In the genomic region with DNA sequence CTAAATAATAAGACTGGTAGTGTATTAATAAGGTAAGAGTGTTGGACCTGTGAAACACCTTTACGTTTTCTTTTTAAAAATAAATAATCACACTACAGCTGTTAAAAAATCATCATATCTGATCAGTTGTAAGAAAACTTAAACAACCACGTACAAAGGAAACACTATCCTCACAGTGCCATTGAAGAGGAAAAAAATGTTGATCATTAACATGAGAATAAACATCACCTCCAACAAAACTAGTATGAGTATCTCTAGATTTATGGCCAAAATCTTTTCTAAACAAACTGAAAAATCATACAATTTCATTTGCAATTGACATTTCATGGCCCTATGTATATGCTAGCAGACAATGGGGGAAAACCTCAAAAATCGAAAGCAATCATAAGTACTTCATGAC, we compare ENCODE assay signal across 29 cellular contexts. TPM values are rescaled to one million over a fixed set of nuclear protein-coding genes. Genes with fewer than 3 reads are reported as not detected.
"Had no signal": no experiment of that assay in that cellular context is flagged by ENCODE, and none has a peak within 500 bp of the region (broad histone marks: within the 10 kb centered on the region; RNA-seq: fewer than 3 reads in every experiment).

No MANE protein-coding gene starts in this region.

- H3K4me3 Mint-ChIP-seq: activated naive CD8-positive, alpha-beta T cell treated with anti-CD3 and anti-CD28 coated beads, Interleukin-2, amount 10 ng/mL, durations not matched to agents 7 days and 5 days; activated T-cell treated with anti-CD3 and anti-CD28 coated beads, Interleukin-2, amount 50 U/mL, for 24 hours; activated T-helper 17 cell treated with anti-CD3 and anti-CD28 coated beads, Interleukin-2, amount 50 U/mL, for 72 hours; naive thymus-derived CD4-positive, alpha-beta T cell; neural progenitor cell; stimulated activated naive B cell treated with anti-CD40 and anti-IgM and Interleukin-4, amounts not matched to agents 10 μg/mL and 1 μg/mL and 100 μg/mL, for 72 hours; T-helper 2 cell treated with Interferon-gamma antibody and Interleukin-4, amounts not matched to agents 5 μg/mL and 100 μg/mL, for 36 hours; WTC11 had no signal

- DNase-seq: activated CD4-positive, alpha-beta T cell treated with anti-CD3 and anti-CD28 coated beads, Interleukin-2, amount 50 U/mL, for 4 hours; activated CD8-positive, alpha-beta memory T cell treated with anti-CD3 and anti-CD28 coated beads for 24 hours; activated CD8-positive, alpha-beta memory T cell treated with anti-CD3 and anti-CD28 coated beads, Interleukin-2, amount 50 U/mL, for 4 hours; activated naive CD4-positive, alpha-beta T cell; activated naive CD8-positive, alpha-beta T cell treated with anti-CD3 and anti-CD28 coated beads, Interleukin-2, amount 10 ng/mL, durations not matched to agents 7 days and 5 days; activated T-cell treated with anti-CD3 and anti-CD28 coated beads, Interleukin-2, amount 50 U/mL, for 24 hours; amniotic stem cell; heart right ventricle; naive thymus-derived CD4-positive, alpha-beta T cell; sigmoid colon; stimulated activated CD4-positive, alpha-beta T cell treated with anti-CD3 and anti-CD28 coated beads, Interleukin-2, amount 100 ng/mL, for 48 hours; stimulated activated CD8-positive, alpha-beta memory T cell treated with anti-CD3 and anti-CD28 coated beads, Interleukin-4, amount 100 ng/mL, for 48 hours; stimulated activated naive B cell treated with anti-CD40 and anti-IgM and Interleukin-4, amounts not matched to agents 10 μg/mL and 1 μg/mL and 100 μg/mL, for 72 hours; transverse colon had no signal

- H3K9ac ChIP-seq: neural progenitor cell had no signal

- H3K4me1 ChIP-seq: gastroesophageal sphincter, heart right ventricle, sigmoid colon had no signal

- H3K27me3 Mint-ChIP-seq: activated naive CD8-positive, alpha-beta T cell treated with anti-CD3 and anti-CD28 coated beads, Interleukin-2, amount 10 ng/mL, durations not matched to agents 7 days and 5 days; activated T-cell treated with anti-CD3 and anti-CD28 coated beads, Interleukin-2, amount 50 U/mL, for 24 hours; activated T-helper 17 cell treated with anti-CD3 and anti-CD28 coated beads, Interleukin-2, amount 50 U/mL, for 72 hours; naive thymus-derived CD4-positive, alpha-beta T cell; progenitor cell of endocrine pancreas; stimulated activated naive B cell treated with anti-CD40 and anti-IgM and Interleukin-4, amounts not matched to agents 10 μg/mL and 1 μg/mL and 100 μg/mL, for 72 hours had no signal

- H3K4me3 ChIP-seq: coronary artery, gastroesophageal sphincter, heart right ventricle, lung, neural progenitor cell, sigmoid colon, transverse colon had no signal

- H3K9me3 ChIP-seq: gastroesophageal sphincter, heart right ventricle, sigmoid colon, transverse colon had no signal

- H3K36me3 ChIP-seq: gastroesophageal sphincter, heart right ventricle, neural progenitor cell, sigmoid colon, transverse colon had no signal

- H3K27ac Mint-ChIP-seq: activated naive CD8-positive, alpha-beta T cell treated with anti-CD3 and anti-CD28 coated beads, Interleukin-2, amount 10 ng/mL, durations not matched to agents 7 days and 5 days; activated T-cell treated with anti-CD3 and anti-CD28 coated beads, Interleukin-2, amount 50 U/mL, for 24 hours; activated T-helper 17 cell treated with anti-CD3 and anti-CD28 coated beads, Interleukin-2, amount 50 U/mL, for 72 hours; naive thymus-derived CD4-positive, alpha-beta T cell; neural progenitor cell; progenitor cell of endocrine pancreas; stimulated activated naive B cell treated with anti-CD40 and anti-IgM and Interleukin-4, amounts not matched to agents 10 μg/mL and 1 μg/mL and 100 μg/mL, for 72 hours; T-helper 2 cell treated with Interferon-gamma antibody and Interleukin-4, amounts not matched to agents 5 μg/mL and 100 μg/mL, for 36 hours; WTC11 had no signal

- H3K9me3 Mint-ChIP-seq: activated naive CD8-positive, alpha-beta T cell treated with anti-CD3 and anti-CD28 coated beads, Interleukin-2, amount 10 ng/mL, durations not matched to agents 7 days and 5 days; neural progenitor cell had no signal

- H3K36me3 Mint-ChIP-seq: activated naive CD8-positive, alpha-beta T cell treated with anti-CD3 and anti-CD28 coated beads, Interleukin-2, amount 10 ng/mL, durations not matched to agents 7 days and 5 days; naive thymus-derived CD4-positive, alpha-beta T cell; neural progenitor cell; stimulated activated naive B cell treated with anti-CD40 and anti-IgM and Interleukin-4, amounts not matched to agents 10 μg/mL and 1 μg/mL and 100 μg/mL, for 72 hours had no signal

- H3K4me1 Mint-ChIP-seq: activated naive CD8-positive, alpha-beta T cell treated with anti-CD3 and anti-CD28 coated beads, Interleukin-2, amount 10 ng/mL, durations not matched to agents 7 days and 5 days; activated T-helper 17 cell treated with anti-CD3 and anti-CD28 coated beads, Interleukin-2, amount 50 U/mL, for 72 hours; naive thymus-derived CD4-positive, alpha-beta T cell; stimulated activated naive B cell treated with anti-CD40 and anti-IgM and Interleukin-4, amounts not matched to agents 10 μg/mL and 1 μg/mL and 100 μg/mL, for 72 hours; WTC11 had no signal

- ATAC-seq: activated T-helper 17 cell treated with anti-CD3 and anti-CD28 coated beads, Interleukin-2, amount 50 U/mL, for 72 hours; gastroesophageal sphincter; heart right ventricle; left lobe of liver; naive thymus-derived CD4-positive, alpha-beta T cell; stimulated activated naive B cell treated with anti-CD40 and anti-IgM and Interleukin-4, amounts not matched to agents 10 μg/mL and 1 μg/mL and 100 μg/mL, for 72 hours; WTC11 had no signal

- H3K27ac ChIP-seq: coronary artery, epithelial cell of prostate, gastroesophageal sphincter, heart right ventricle, neural progenitor cell, sigmoid colon had no signal

- FAIRE-seq: bronchial epithelial cell, keratinocyte, TTC549, urothelium cell line had no signal

RNA-seq across cellular contexts. Expression of a gene that starts 0.6 kb away (rescaled TPM):
- total RNA-seq: activated naive CD8-positive, alpha-beta T cell treated with anti-CD3 and anti-CD28 coated beads, Interleukin-2, amount 10 ng/mL, durations not matched to agents 7 days and 5 days; activated T-helper 17 cell treated with anti-CD3 and anti-CD28 coated beads, Interleukin-2, amount 50 U/mL, for 72 hours; osteocyte; sigmoid colon; WTC11 had no signal
- polyA plus RNA-seq: heart right ventricle had no signal
